ENCODE assay signal across 20 cellular contexts in the genomic region with DNA sequence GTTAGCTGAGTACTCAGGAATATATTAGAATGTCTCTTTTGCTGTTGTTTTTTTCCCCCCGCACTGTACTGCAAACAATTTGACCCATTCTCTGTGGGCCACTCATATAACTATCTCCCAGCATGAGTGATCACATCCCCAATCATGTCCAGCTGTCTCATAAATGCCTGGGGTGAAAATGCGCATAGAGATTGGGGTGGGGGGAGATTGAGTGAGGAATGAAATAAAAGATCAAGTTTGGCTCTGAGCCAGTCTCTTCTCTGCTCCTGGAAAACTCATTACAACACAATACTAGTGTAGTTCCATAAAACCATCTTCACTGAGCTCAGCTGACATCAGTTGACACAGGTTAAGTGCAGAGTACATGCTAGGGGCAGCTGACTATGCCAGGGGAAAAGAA.
"Had no signal": no experiment of that assay in that cellular context is flagged by ENCODE, and none has a peak within 500 bp of the region (broad histone marks: within the 10 kb centered on the region; RNA-seq: fewer than 3 reads in every experiment).

No MANE protein-coding gene starts in this region.

- DNase-seq: activated CD4-positive, alpha-beta T cell treated with anti-CD3 and anti-CD28 coated beads, Interleukin-2, amount 10 ng/mL, durations not matched to agents 7 days and 5 days; activated CD8-positive, alpha-beta memory T cell treated with anti-CD3 and anti-CD28 coated beads, Interleukin-2, amount 50 U/mL, for 4 hours; activated effector memory CD4-positive, alpha-beta T cell treated with Interleukin-2 at 50 U/mL for 16 hours; activated naive CD4-positive, alpha-beta T cell treated with anti-CD3 and anti-CD28 coated beads, Interleukin-2, amount 10 ng/mL, durations not matched to agents 7 days and 5 days; activated naive CD8-positive, alpha-beta T cell treated with anti-CD3 and anti-CD28 coated beads, Interleukin-2, amount 50 U/mL, for 24 hours; activated T-cell treated with anti-CD3 and anti-CD28 coated beads, Interleukin-2, amount 50 U/mL, for 4 hours; anterior cingulate cortex; colonic mucosa; erythroblast; head of caudate nucleus; left lung; T1000; trophoblast cell had no signal

- H3K4me3 ChIP-seq: colonic mucosa, left lung, suprapubic skin, vagina had no signal

- H3K9me3 Mint-ChIP-seq: activated CD4-positive, alpha-beta T cell treated with anti-CD3 and anti-CD28 coated beads, Interleukin-2, amount 10 ng/mL, durations not matched to agents 7 days and 5 days; activated naive CD4-positive, alpha-beta T cell treated with anti-CD3 and anti-CD28 coated beads, Interleukin-2, amount 10 ng/mL, durations not matched to agents 7 days and 5 days; activated naive CD8-positive, alpha-beta T cell treated with anti-CD3 and anti-CD28 coated beads, Interleukin-2, amount 50 U/mL, for 24 hours; activated T-cell treated with anti-CD3 and anti-CD28 coated beads, Interleukin-2, amount 50 U/mL, for 4 hours; brain; central memory CD8-positive, alpha-beta T cell; memory B cell; neural crest cell; stimulated activated naive CD8-positive, alpha-beta T cell treated with anti-CD3 and anti-CD28 coated beads, Interleukin-15, Interleukin-2, amounts not matched to agents 100 ng/mL and 50 ng/mL, for 24 hours had no signal

- H3K4me1 ChIP-seq: colonic mucosa, left lung, suprapubic skin, vagina had no signal

- H3K4me1 Mint-ChIP-seq: activated naive CD8-positive, alpha-beta T cell treated with anti-CD3 and anti-CD28 coated beads, Interleukin-2, amount 50 U/mL, for 24 hours; central memory CD8-positive, alpha-beta T cell; memory B cell had no signal

- ATAC-seq: activated naive CD8-positive, alpha-beta T cell treated with anti-CD3 and anti-CD28 coated beads, Interleukin-2, amount 50 U/mL, for 24 hours; activated T-cell treated with anti-CD3 and anti-CD28 coated beads, Interleukin-2, amount 50 U/mL, for 4 hours; left lung had no signal

- H3K27me3 Mint-ChIP-seq: activated naive CD8-positive, alpha-beta T cell treated with anti-CD3 and anti-CD28 coated beads, Interleukin-2, amount 50 U/mL, for 24 hours; brain had no signal

- H3K36me3 ChIP-seq: colonic mucosa, left lung, suprapubic skin, vagina had no signal

- H3K9me3 ChIP-seq: colonic mucosa, left lung, suprapubic skin, vagina had no signal

- H3K27ac ChIP-seq: colonic mucosa, left lung, suprapubic skin, vagina had no signal

- H3K36me3 Mint-ChIP-seq: activated naive CD4-positive, alpha-beta T cell treated with anti-CD3 and anti-CD28 coated beads, Interleukin-2, amount 10 ng/mL, durations not matched to agents 7 days and 5 days; brain; memory B cell had no signal

- H3K4me3 Mint-ChIP-seq: activated CD4-positive, alpha-beta T cell treated with anti-CD3 and anti-CD28 coated beads, Interleukin-2, amount 10 ng/mL, durations not matched to agents 7 days and 5 days; activated naive CD4-positive, alpha-beta T cell treated with anti-CD3 and anti-CD28 coated beads, Interleukin-2, amount 10 ng/mL, durations not matched to agents 7 days and 5 days; activated naive CD8-positive, alpha-beta T cell treated with anti-CD3 and anti-CD28 coated beads, Interleukin-2, amount 50 U/mL, for 24 hours; activated T-cell treated with anti-CD3 and anti-CD28 coated beads, Interleukin-2, amount 50 U/mL, for 4 hours; brain; central memory CD8-positive, alpha-beta T cell; memory B cell; neural crest cell; stimulated activated naive CD8-positive, alpha-beta T cell treated with anti-CD3 and anti-CD28 coated beads, Interleukin-15, Interleukin-2, amounts not matched to agents 100 ng/mL and 50 ng/mL, for 24 hours had no signal

- H3K27me3 ChIP-seq: colonic mucosa, left lung, suprapubic skin, vagina had no signal

- H3K27ac Mint-ChIP-seq: activated CD4-positive, alpha-beta T cell treated with anti-CD3 and anti-CD28 coated beads, Interleukin-2, amount 10 ng/mL, durations not matched to agents 7 days and 5 days; activated naive CD4-positive, alpha-beta T cell treated with anti-CD3 and anti-CD28 coated beads, Interleukin-2, amount 10 ng/mL, durations not matched to agents 7 days and 5 days; activated naive CD8-positive, alpha-beta T cell treated with anti-CD3 and anti-CD28 coated beads, Interleukin-2, amount 50 U/mL, for 24 hours; memory B cell; stimulated activated naive CD8-positive, alpha-beta T cell treated with anti-CD3 and anti-CD28 coated beads, Interleukin-15, Interleukin-2, amounts not matched to agents 100 ng/mL and 50 ng/mL, for 24 hours had no signal
